Comparison of ENCODE assay signal across 8 cellular contexts in genomic region chr7:74606101-74606908, GRCh38. TPM values are rescaled to one million over a fixed set of nuclear protein-coding genes. Genes with fewer than 3 reads are reported as not detected.
DNase-seq lines count a peak whose midpoint lies in the region; ATAC-seq and TF ChIP-seq lines count a peak whose summit lies in the region.

No MANE protein-coding gene starts in this region.

- ATAC-seq in upper lobe of right lung (peak; percentile 86), HG02852 (IDR thresholded peaks at IDR 0.05; ENCODE audit: unreplicated experiment) (no peak)

- no peaks in the 10 kb centered on the region for H3K36me3 ChIP-seq in fibroblast of lung (ENCODE audit: control insufficient read depth, insufficient read depth, low read length)
- peaks cover under 1 to 18% of the 10 kb centered on the region in 2 donors for H3K36me3 ChIP-seq in neuronal stem cell (replicated peaks in 1 of 2; ENCODE audit: control insufficient read depth in 2 of 2, insufficient read depth in 2 of 2, low read length in 2 of 2)
- no peaks in the 10 kb centered on the region for H3K36me3 ChIP-seq in upper lobe of right lung

- no peaks in the 10 kb centered on the region for H3K79me1 ChIP-seq in neuronal stem cell (ENCODE audit: low read depth, low read length)

- H3K4me1 ChIP-seq in fibroblast of lung (ENCODE audit: control insufficient read depth, extremely low read depth, insufficient read depth, low read length) (peaks cover 3% of the 10 kb centered on the region), neuronal stem cell (ENCODE audit: control insufficient read depth in 2 of 2, insufficient read depth in 1 of 2, low read depth in 1 of 2, low read length in 2 of 2) (peaks cover 0 to 5% of the 10 kb centered on the region in 2 donors), upper lobe of right lung (peaks cover 14% of the 10 kb centered on the region)

- intact Hi-C loops in upper lobe of right lung (cut with DNase I): no loop called here

- no peak overlapping the region for H3K4ac ChIP-seq in neuronal stem cell (ENCODE audit: low read length)

- no peaks in the 10 kb centered on the region for H3K79me2 ChIP-seq in fibroblast of lung (ENCODE audit: control insufficient read depth, insufficient read depth, low read length)

- H2BK5ac ChIP-seq in neuronal stem cell (ENCODE audit: low read length): no peak overlapping the region

- TF ChIP-seq CTCF in fibroblast of lung (conservative IDR thresholded peaks at IDR 0.05 in 1 of 2, IDR thresholded peaks at IDR 0.05 in 1 of 2; ENCODE audit: low read depth in 1 of 2, low read length in 2 of 2) (no peak), upper lobe of right lung (IDR thresholded peaks at IDR 0.05) (no peak)

- H2BK12ac ChIP-seq in neuronal stem cell (ENCODE audit: low read length): no peak overlapping the region

- H2AFZ ChIP-seq in fibroblast of lung (ENCODE audit: low read length) (peak overlapping the region; percentile 62), neuronal stem cell (ENCODE audit: low read length) (no peak overlapping the region)

- H3K4me3 ChIP-seq in fibroblast of lung (replicated peaks in 1 of 4; ENCODE audit: control extremely low read depth in 1 of 4, insufficient read depth in 1 of 4, low read depth in 3 of 4, low read length in 4 of 4) (peak overlapping the region in 1 of 4 experiments; percentile 46), neuronal stem cell (ENCODE audit: low read length in 2 of 2) (no peak overlapping the region), upper lobe of right lung (peak overlapping the region; percentile 56)

- TF ChIP-seq POLR2A in GM19193 (IDR thresholded peaks at IDR 0.05; ENCODE audit: extremely low read depth, insufficient read depth, insufficient read length): peak; percentile 55

- no peak overlapping the region for H4K91ac ChIP-seq in neuronal stem cell (ENCODE audit: low read depth, low read length, poor library complexity)

- peak overlapping the region; percentile 0 for H3K23ac ChIP-seq in neuronal stem cell (ENCODE audit: low read depth, low read length, poor library complexity)

- peak overlapping the region; percentile 71 for H3K18ac ChIP-seq in neuronal stem cell (ENCODE audit: low read length)

- DNase-seq in A172 (ENCODE audit: low spot score) (peak; percentile 43), NCI-H510A (lab: John Stamatoyannopoulos, UW) (peak; percentile 42), activated T-helper 1 cell treated with Interleukin-2 at 50 U/mL for 16 hours (ENCODE audit: low read depth) (peak; percentile 18), fibroblast of lung (ENCODE audit: low read depth in 2 of 2) (peak in 1 of 2 donors; percentile 34), neuronal stem cell (ENCODE audit: low spot score) (no peak), upper lobe of right lung (peak; percentile 88)

- H3K9ac ChIP-seq in fibroblast of lung (ENCODE audit: insufficient read depth, low read length) (peak overlapping the region; percentile 23), neuronal stem cell (ENCODE audit: low read depth, low read length, poor library complexity) (no peak overlapping the region)

- H4K20me1 ChIP-seq in fibroblast of lung (ENCODE audit: control insufficient read depth, extremely low read depth, insufficient read depth, low read length): no peaks in the 10 kb centered on the region

- peak overlapping the region; percentile 33 for H2BK15ac ChIP-seq in neuronal stem cell (ENCODE audit: low read length)

- WGBS in neuronal stem cell (ENCODE audit: extremely low coverage in 2 of 2, insufficient read length in 2 of 2, insufficient replicate concordance in 1 of 2), 2 donors: no CpG with 5 or more reads among the region's 51 CpGs

- H3K27me3 ChIP-seq in fibroblast of lung (ENCODE audit: control insufficient read depth, insufficient read depth, low read length) (no peaks in the 10 kb centered on the region), neuronal stem cell (ENCODE audit: control insufficient read depth in 3 of 3, insufficient read depth in 3 of 3, low read depth in 1 of 3, low read length in 3 of 3) (no peaks in the 10 kb centered on the region), upper lobe of right lung (no peaks in the 10 kb centered on the region)

- no peaks in the 10 kb centered on the region for H3K9me3 ChIP-seq in fibroblast of lung (ENCODE audit: control insufficient read depth, insufficient read depth, low read depth, low read length)
- peaks cover 0 to 1% of the 10 kb centered on the region in 2 donors for H3K9me3 ChIP-seq in neuronal stem cell (replicated peaks in 1 of 2; ENCODE audit: control insufficient read depth in 2 of 2, insufficient read depth in 1 of 2, low read depth in 1 of 2, low read length in 2 of 2)
- H3K9me3 ChIP-seq in upper lobe of right lung: no peaks in the 10 kb centered on the region

- H4K8ac ChIP-seq in neuronal stem cell (ENCODE audit: low read depth, low read length): no peak overlapping the region

- H2BK120ac ChIP-seq in neuronal stem cell (ENCODE audit: low read depth, low read length): no peak overlapping the region

- H3K27ac ChIP-seq in fibroblast of lung (ENCODE audit: insufficient read depth, low read length) (no peak overlapping the region), neuronal stem cell (replicated peaks; ENCODE audit: low read length) (no peak overlapping the region), upper lobe of right lung (peak overlapping the region; percentile 80)

- H3K4me2 ChIP-seq in fibroblast of lung (ENCODE audit: extremely low read depth, insufficient read depth, low read length): peak overlapping the region; percentile 75
- peak overlapping the region; percentile 40 for H3K4me2 ChIP-seq in neuronal stem cell (ENCODE audit: insufficient read depth, low read length, poor library complexity, severe bottlenecking)

- peak overlapping the region; percentile 68 for H2AK5ac ChIP-seq in neuronal stem cell (ENCODE audit: low read depth, low read length)

- no peak overlapping the region for H3K14ac ChIP-seq in neuronal stem cell (ENCODE audit: low read length)

RNA-seq across cellular contexts. Expression of gene GTF2I, which starts 51.2 kb away (rescaled TPM):
- 178 and 188 TPM in 2 replicates for total RNA-seq in A172 (2014; rRNA removed; shearing (Covaris generic))
- total RNA-seq in fibroblast of lung: 82.7 and 105 TPM in 2 replicates
- 79.3 and 81.3 TPM in 2 replicates for polyA plus RNA-seq in fibroblast of lung
- 75.9 and 79.4 TPM in 2 replicates for polyA plus RNA-seq in fibroblast of lung (2012)
- polyA minus RNA-seq in fibroblast of lung (ENCODE audit: low replicate concordance): 30.9 and 38.6 TPM in 2 replicates
- polyA plus RNA-seq in neuronal stem cell (2013, experiment 1 of 2): 277 TPM
- 283 TPM for polyA plus RNA-seq in neuronal stem cell (2013, experiment 2 of 2)
- 221 TPM for total RNA-seq in upper lobe of right lung
